ENCODE assay signal across 8 cellular contexts in the genomic region with DNA sequence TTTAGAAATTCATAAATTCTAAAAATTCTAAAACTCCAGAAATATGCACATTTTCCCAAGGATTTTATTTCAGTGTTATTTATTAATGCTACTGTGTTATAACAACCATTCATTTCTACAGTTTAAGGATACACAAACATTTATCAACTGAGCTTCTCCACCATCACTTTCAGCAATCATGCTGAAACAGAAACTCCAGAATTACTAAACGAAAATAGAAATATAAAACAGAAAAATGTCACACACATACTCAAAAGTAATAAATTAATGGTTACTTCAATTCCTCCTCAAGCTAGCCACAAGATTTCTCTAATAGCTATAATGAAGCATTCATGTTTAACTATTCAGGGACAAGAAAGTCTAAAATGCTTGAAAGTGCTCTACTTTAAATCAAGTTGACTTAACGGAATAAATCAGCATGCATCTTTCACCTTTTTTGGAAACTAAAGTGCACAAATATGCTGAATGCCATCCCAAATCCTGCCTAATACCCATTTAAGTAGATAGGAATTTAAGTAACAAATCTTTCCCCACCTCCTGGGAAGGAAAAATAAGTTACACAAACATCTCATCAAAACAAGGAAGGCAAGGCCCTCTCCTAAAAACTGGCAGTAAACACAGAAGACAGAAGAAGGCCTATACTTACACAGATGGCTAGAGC. TPM values are rescaled to one million over a fixed set of nuclear protein-coding genes. Genes with fewer than 3 reads are reported as not detected.
DNase-seq lines count a peak whose midpoint lies in the region; ATAC-seq, FAIRE-seq and TF ChIP-seq lines count a peak whose summit lies in the region.

No MANE protein-coding gene starts in this region.

- no peak for ATAC-seq in natural killer cell treated with Interleukin-12 subunit alpha and Interleukin-12 subunit beta and Interleukin-15 and Interleukin-18, amount 100 ng/mL, for 72 hours

- TF ChIP-seq CTCF in cardiac muscle cell (IDR thresholded peaks at IDR 0.05; ENCODE audit: low read depth, low read length) = no peak

- peak; percentile 59 for FAIRE-seq in GM19239 (lab: Jason Lieb, UNC)

- H3K4me1 ChIP-seq in cardiac muscle cell (ENCODE audit: low read depth) (peaks cover 24% of the 10 kb centered on the region), skeletal muscle satellite cell (ENCODE audit: control insufficient read depth, insufficient read depth, low read length) (peaks cover 14% of the 10 kb centered on the region)

- no peak overlapping the region for H3K4me3 Mint-ChIP-seq in natural killer cell treated with Interleukin-12 subunit alpha and Interleukin-12 subunit beta and Interleukin-15 and Interleukin-18, amount 100 ng/mL, for 72 hours

- H3K36me3 ChIP-seq in cardiac muscle cell (no peaks in the 10 kb centered on the region), skeletal muscle satellite cell (ENCODE audit: insufficient read depth, low read length) (no peaks in the 10 kb centered on the region)

- no peak for DNase-seq in GM19239 (ENCODE audit: insufficient read length, low spot score)
- DNase-seq in OCI-M1 (lab: John Stamatoyannopoulos, UW) = peak; percentile 55
- DNase-seq in cardiac muscle cell (ENCODE audit: low read depth in 1 of 2, low spot score in 1 of 2) = no peak
- no peak for DNase-seq in D341Med (ENCODE audit: low spot score)
- no peak for DNase-seq in natural killer cell treated with Interleukin-12 subunit alpha and Interleukin-12 subunit beta and Interleukin-15 and Interleukin-18, amount 100 ng/mL, for 72 hours (ENCODE audit: low spot score)
- DNase-seq in NCI-H524 treated with DMSO at 0.1 percent for 48 hours (lab: John Stamatoyannopoulos, UW) = no peak
- DNase-seq in medulla oblongata (ENCODE audit: extremely low spot score) = no peak

- no peaks in the 10 kb centered on the region for H3K27me3 ChIP-seq in cardiac muscle cell
- no peaks in the 10 kb centered on the region for H3K27me3 ChIP-seq in skeletal muscle satellite cell (ENCODE audit: control insufficient read depth, insufficient read depth, low read length)

- peak overlapping the region; percentile 70 for H3K9ac ChIP-seq in skeletal muscle satellite cell (ENCODE audit: low read depth, low read length)

- H3K9me3 ChIP-seq in cardiac muscle cell (ENCODE audit: low read depth) (no peaks in the 10 kb centered on the region), skeletal muscle satellite cell (replicated peaks; ENCODE audit: low read length) (no peaks in the 10 kb centered on the region)

- no peak overlapping the region for H3K27ac Mint-ChIP-seq in natural killer cell treated with Interleukin-12 subunit alpha and Interleukin-12 subunit beta and Interleukin-15 and Interleukin-18, amount 100 ng/mL, for 72 hours

- peaks cover 1% of the 10 kb centered on the region for H3K9me3 Mint-ChIP-seq in natural killer cell treated with Interleukin-12 subunit alpha and Interleukin-12 subunit beta and Interleukin-15 and Interleukin-18, amount 100 ng/mL, for 72 hours

- H3K36me3 Mint-ChIP-seq in natural killer cell treated with Interleukin-12 subunit alpha and Interleukin-12 subunit beta and Interleukin-15 and Interleukin-18, amount 100 ng/mL, for 72 hours = no peaks in the 10 kb centered on the region

- peak overlapping the region; percentile 67 for H3K4me3 ChIP-seq in cardiac muscle cell
- peak overlapping the region; percentile 66 for H3K4me3 ChIP-seq in skeletal muscle satellite cell (ENCODE audit: low read length)

- H3K27me3 Mint-ChIP-seq in natural killer cell treated with Interleukin-12 subunit alpha and Interleukin-12 subunit beta and Interleukin-15 and Interleukin-18, amount 100 ng/mL, for 72 hours = peaks cover 14 to 33% of the 10 kb centered on the region in 2 donors

- peak overlapping the region; percentile 73 for H3K4me2 ChIP-seq in skeletal muscle satellite cell (ENCODE audit: low read length)

- H3K27ac ChIP-seq in cardiac muscle cell = peak overlapping the region; percentile 82

- H3K4me1 Mint-ChIP-seq in natural killer cell treated with Interleukin-12 subunit alpha and Interleukin-12 subunit beta and Interleukin-15 and Interleukin-18, amount 100 ng/mL, for 72 hours (ENCODE audit: low read depth in 2 of 2) = peaks cover 7 to 12% of the 10 kb centered on the region in 2 donors

RNA-seq across cellular contexts. Expression of a gene that starts 0.6 kb away (rescaled TPM):
- total RNA-seq in cardiac muscle cell = 34.0 and 43.8 TPM in 2 replicates
- 23.3 and 31.8 TPM in 2 replicates for polyA plus RNA-seq in cardiac muscle cell
- 22.3 and 24.9 TPM in 2 replicates for total RNA-seq in skeletal muscle satellite cell (2012; rRNA removed)
- 1 to 10 TPM in 1 of 2 donors, under 1 TPM in 1; 0.73 to 2.1 TPM for total RNA-seq in natural killer cell treated with Interleukin-12 subunit alpha and Interleukin-12 subunit beta and Interleukin-15 and Interleukin-18, amount 100 ng/mL, for 72 hours

RNA-seq across cellular contexts. Expression of a gene that starts 54.9 kb away (rescaled TPM):
- 10.5 and 14.0 TPM in 2 replicates for total RNA-seq in cardiac muscle cell
- polyA plus RNA-seq in cardiac muscle cell = 4.1 and 5.4 TPM in 2 replicates
- total RNA-seq in skeletal muscle satellite cell (2012; rRNA removed) = 7.4 and 7.6 TPM in 2 replicates
- 1 to 10 TPM; 4.9 to 5.7 TPM for total RNA-seq in natural killer cell treated with Interleukin-12 subunit alpha and Interleukin-12 subunit beta and Interleukin-15 and Interleukin-18, amount 100 ng/mL, for 72 hours

Comparison
In these comparisons a context has a peak if more than half of its experiments do, and no peak if none do; other contexts are left out.
1. RNA of a gene that starts 0.6 kb away (total RNA-seq): 34.0 to 43.8 TPM in cardiac muscle cell; 0.73 to 2.1 TPM in natural killer cell treated with Interleukin-12 subunit alpha and Interleukin-12 subunit beta and Interleukin-15 and Interleukin-18, amount 100 ng/mL, for 72 hours; every median in the first group is over 10 times any median in the second.